22 cellular contexts compared by ENCODE assay signal in the genomic region with DNA sequence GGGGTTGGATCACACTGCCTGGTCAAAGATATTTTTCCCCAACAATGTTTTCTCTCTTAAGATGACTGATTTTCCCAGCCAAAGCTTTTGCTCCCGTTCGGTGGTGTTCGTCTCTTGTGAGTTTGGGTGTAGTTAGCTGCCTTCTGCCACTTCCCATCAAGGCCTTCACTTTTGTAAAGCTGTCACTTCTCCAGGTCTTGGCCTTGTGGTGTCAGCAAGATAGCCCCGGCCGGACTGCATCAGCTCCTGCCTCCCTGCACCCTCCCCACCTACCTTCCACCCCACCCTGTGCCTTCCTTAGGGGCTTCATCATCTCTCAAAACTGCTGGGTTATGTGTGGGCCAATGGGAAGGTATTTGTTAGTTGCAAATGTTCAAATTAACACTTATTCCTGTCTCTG.
"Had no signal": no experiment of that assay in that cellular context is flagged by ENCODE, and none has a peak within 500 bp of the region (broad histone marks: within the 10 kb centered on the region; RNA-seq: fewer than 3 reads in every experiment).

No MANE protein-coding gene starts in this region.

- DNase-seq: IMR-90, Karpas-422, KG1, MG63, NCI-H1092, NCI-H1105 treated with DMSO at 0.1 percent for 48 hours, NCI-H1417 treated with DMSO at 0.1 percent for 48 hours, NCI-H146, NCI-H1694 treated with DMSO at 0.1 percent for 48 hours, NCI-H1930, NCI-H2081, NCI-H2107, NCI-H226, NCI-H446, NCI-H510A, NCI-H524 treated with DMSO at 0.1 percent for 48 hours, NCI-H69, NCI-H774, RPMI8226, SHP77, SK-N-SH had no signal

- H3K9ac ChIP-seq: SK-N-SH had no signal

- H3K27me3 ChIP-seq: MG63 had no signal

- ATAC-seq: HepG2 had no signal

- H3K36me3 ChIP-seq: MG63 had no signal

- H3K4me2 ChIP-seq: SK-N-SH had no signal

- H3K9me3 ChIP-seq: MG63, SK-N-SH had no signal

- H3K4me3 ChIP-seq: MG63 had no signal
